9 cellular contexts compared by ENCODE assay signal in the genomic region with DNA sequence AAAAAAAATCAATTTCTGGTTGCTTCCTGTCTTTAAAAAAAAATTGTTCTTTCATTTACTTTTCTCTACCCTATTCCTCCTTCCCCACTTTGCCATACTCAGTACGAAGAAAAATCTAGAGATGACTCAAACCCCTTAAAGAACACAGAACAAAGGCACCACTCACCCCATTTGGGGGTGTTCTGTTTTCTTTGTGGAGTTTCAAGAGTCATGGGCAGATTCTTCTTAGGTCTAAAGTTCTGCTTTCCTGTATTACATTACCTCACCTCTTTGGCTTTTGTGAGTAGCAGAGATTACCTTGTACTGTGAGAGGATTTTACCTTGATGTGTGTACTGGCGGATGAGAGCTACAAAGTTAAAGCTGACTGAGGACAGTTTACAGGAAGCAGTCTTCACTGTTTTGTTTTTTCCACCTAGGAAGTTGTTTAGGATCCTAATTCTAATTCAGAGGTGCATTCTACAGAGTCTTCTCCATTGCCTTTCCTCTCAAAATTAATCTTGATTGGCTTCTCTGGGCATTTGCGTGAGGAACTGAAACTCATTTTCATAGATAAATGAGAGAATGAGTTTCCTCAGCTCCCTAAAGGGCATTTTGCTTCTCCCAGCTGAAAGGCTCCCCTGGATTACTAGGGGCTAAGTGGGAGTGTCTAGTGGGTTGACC. TPM values are rescaled to one million over a fixed set of nuclear protein-coding genes. Genes with fewer than 3 reads are reported as not detected.
DNase-seq lines count a peak whose midpoint lies in the region; ATAC-seq, FAIRE-seq and TF ChIP-seq lines count a peak whose summit lies in the region.
"Had no signal": no experiment of that assay in that cellular context is flagged by ENCODE, and none has a peak within 500 bp of the region (broad histone marks: within the 10 kb centered on the region; RNA-seq: fewer than 3 reads in every experiment).

No MANE protein-coding gene starts in this region.

- H2AFZ ChIP-seq in neural progenitor cell (replicated peaks) = no peak overlapping the region

- no peak overlapping the region for H3K27ac Mint-ChIP-seq in neural progenitor cell

- H3K4me1 Mint-ChIP-seq in neural progenitor cell = no peaks in the 10 kb centered on the region

- H3K27me3 Mint-ChIP-seq in neural progenitor cell (ENCODE audit: insufficient read depth, low read depth) = peaks cover 6% of the 10 kb centered on the region

- no peaks in the 10 kb centered on the region for H4K20me1 ChIP-seq in neural progenitor cell (ENCODE audit: low read depth)

- DNase-seq in GM12892 (ENCODE audit: insufficient read length) (no peak), fibroblast of pulmonary artery (ENCODE audit: low read depth) (peak; percentile 25), coronary artery (ENCODE audit: low spot score) (no peak), neural progenitor cell (ENCODE audit: low spot score) (no peak), NCI-H146 (lab: John Stamatoyannopoulos, UW) (no peak)
- DNase-seq: NCI-H510A had no signal

- H3K79me2 ChIP-seq in neural progenitor cell (ENCODE audit: low read depth) = peaks cover 51% of the 10 kb centered on the region

- no peak for TF ChIP-seq CTCF in fibroblast of pulmonary artery (IDR thresholded peaks at IDR 0.05; ENCODE audit: low read length, missing control alignments)
- no peak for TF ChIP-seq CTCF in coronary artery (IDR thresholded peaks at IDR 0.05)
- TF ChIP-seq CTCF in neural progenitor cell (IDR thresholded peaks at IDR 0.05) = no peak

- no peak overlapping the region for H3K4me3 Mint-ChIP-seq in neural progenitor cell

- no peaks in the 10 kb centered on the region for H3K4me1 ChIP-seq in neural progenitor cell

- H3K9me3 Mint-ChIP-seq in neural progenitor cell = peaks cover 85% of the 10 kb centered on the region

- no peak overlapping the region for H3K4me2 ChIP-seq in neural progenitor cell

- H3K9me3 ChIP-seq in neural progenitor cell (ENCODE audit: low read depth) = peaks cover 30% of the 10 kb centered on the region

- peaks cover 5% of the 10 kb centered on the region for H3K36me3 ChIP-seq in neural progenitor cell

- H3K4me3 ChIP-seq in fibroblast of pulmonary artery (replicated peaks; ENCODE audit: low read depth, low read length) (no peak overlapping the region), coronary artery (no peak overlapping the region), neural progenitor cell (no peak overlapping the region)

- H3F3A ChIP-seq in neural progenitor cell (ENCODE audit: low read depth) = peaks cover 3% of the 10 kb centered on the region

- no peak overlapping the region for H3K9ac ChIP-seq in neural progenitor cell

- ATAC-seq in GM21447 (IDR thresholded peaks at IDR 0.05; ENCODE audit: unreplicated experiment) (peak; percentile 78), HG03558 (IDR thresholded peaks at IDR 0.05; ENCODE audit: extremely low read depth, unreplicated experiment) (peak; percentile 86), esophagus mucosa (no peak)

- peak; percentile 40 for FAIRE-seq in GM12892 (lab: Jason Lieb, UNC)

- H3K36me3 Mint-ChIP-seq in neural progenitor cell = peaks cover 63% of the 10 kb centered on the region

- TF ChIP-seq POLR2A in GM12892 (IDR thresholded peaks at IDR 0.05; ENCODE audit: low read depth, low read length) = no peak

- no peaks in the 10 kb centered on the region for H3K27me3 ChIP-seq in neural progenitor cell

- H3K27ac ChIP-seq in coronary artery = no peak overlapping the region
- no peak overlapping the region for H3K27ac ChIP-seq in neural progenitor cell

RNA-seq across cellular contexts. Expression of a gene that starts 20.7 kb away (rescaled TPM):
- polyA plus RNA-seq in GM12892 (2012; ENCODE audit: missing spikeins) = 16.9 TPM
- total RNA-seq in esophagus mucosa (24.9 TPM), neural progenitor cell (ENCODE audit: low replicate concordance) (36.3 and 39.8 TPM in 2 replicates)

RNA-seq across cellular contexts. Expression of a gene that starts 25.8 kb away (rescaled TPM):
- 102 TPM for polyA plus RNA-seq in GM12892 (2012; ENCODE audit: missing spikeins)
- total RNA-seq in esophagus mucosa (41.3 TPM), neural progenitor cell (ENCODE audit: low replicate concordance) (80.2 and 168 TPM in 2 replicates)
